ENCODE assay signal across 19 cellular contexts in the genomic region with DNA sequence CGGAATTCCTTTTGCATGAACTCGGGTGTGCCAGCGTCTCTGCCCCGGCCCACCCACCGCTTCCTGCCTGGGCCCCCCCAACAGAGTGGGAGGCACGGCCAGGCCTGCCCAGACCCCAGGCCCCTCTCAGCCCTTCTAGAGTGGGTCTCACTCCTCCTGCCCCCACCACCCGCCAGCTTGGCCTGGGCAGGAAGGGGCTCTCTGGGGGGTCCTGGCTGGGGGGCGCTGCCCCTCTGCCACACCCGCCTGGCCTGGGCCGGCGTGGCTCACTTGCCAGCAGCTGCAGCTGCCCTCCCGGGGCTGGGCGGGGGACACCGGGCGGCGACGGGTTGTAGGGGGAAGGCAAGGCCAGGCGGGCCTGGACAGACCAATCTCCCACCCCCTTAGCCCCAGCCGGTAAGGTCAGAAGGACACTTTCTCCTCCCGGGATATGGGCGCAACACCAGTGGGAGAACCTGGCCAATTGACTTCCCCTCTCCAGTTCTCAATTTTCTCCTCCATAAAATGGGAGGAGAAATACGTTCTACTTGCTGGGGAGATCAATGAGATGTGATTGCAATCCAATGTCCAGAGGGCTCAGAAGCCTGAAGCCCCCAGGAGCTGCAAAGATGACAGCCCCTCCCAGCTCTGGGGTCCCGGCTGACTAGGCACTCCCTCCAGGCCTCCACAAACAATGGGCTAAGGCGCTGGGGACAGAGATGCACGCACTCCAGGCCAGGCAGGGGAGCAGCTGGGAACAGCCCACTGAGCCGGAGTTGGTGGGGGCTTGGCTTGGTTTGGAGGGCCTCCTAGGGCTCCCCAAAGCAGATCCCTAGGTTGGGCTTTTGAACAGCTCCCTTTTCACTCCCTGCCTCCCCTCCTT. TPM values are rescaled to one million over a fixed set of nuclear protein-coding genes. Genes with fewer than 3 reads are reported as not detected.
A peak's percentile ranks its signal among the peaks of the same experiment; 100 is the strongest.
DNase-seq lines count a peak whose midpoint lies in the region; ATAC-seq and TF ChIP-seq lines count a peak whose summit lies in the region.
"Had no signal": no experiment of that assay in that cellular context is flagged by ENCODE, and none has a peak within 500 bp of the region (broad histone marks: within the 10 kb centered on the region; RNA-seq: fewer than 3 reads in every experiment).

No MANE protein-coding gene starts in this region.

- no peak overlapping the region for H3K27ac ChIP-seq in sigmoid colon
- H3K27ac ChIP-seq: SJSA1 had no signal

- TF ChIP-seq EP300 in Ishikawa (IDR thresholded peaks at IDR 0.05; ENCODE audit: borderline replicate concordance): no peak
- TF ChIP-seq EP300 in sigmoid colon (IDR thresholded peaks at IDR 0.05): no peak

- H3K27ac Mint-ChIP-seq in nephron: no peak overlapping the region

- H3K4me3 ChIP-seq in sigmoid colon: peak overlapping the region in 1 of 4 donors; percentile 2
- H3K4me3 ChIP-seq: SJSA1 had no signal

- H3K9me3 ChIP-seq in sigmoid colon: no peaks in the 10 kb centered on the region
- H3K9me3 ChIP-seq: heart right ventricle, SJSA1 had no signal

- TF ChIP-seq CTCF in nephron (IDR thresholded peaks at IDR 0.05; ENCODE audit: unreplicated experiment in 3 of 3) (no peak), sigmoid colon (IDR thresholded peaks at IDR 0.05) (no peak)

- H3K4me1 ChIP-seq in sigmoid colon: peaks cover 0 to 34% (median 29%) of the 10 kb centered on the region in 4 donors

- no peak for TF ChIP-seq POLR2A in sigmoid colon (IDR thresholded peaks at IDR 0.05)

- WGBS in sigmoid colon, 2 donors: 10 to 12% methylated on average over 26 of the region's 26 CpGs

- no peaks in the 10 kb centered on the region for H3K36me3 ChIP-seq in sigmoid colon
- H3K36me3 ChIP-seq: heart right ventricle, SJSA1 had no signal

- H3K27me3 ChIP-seq in sigmoid colon: peaks cover 48 to 96% (median 76%) of the 10 kb centered on the region in 3 donors

- DNase-seq in GM03348 (ENCODE audit: low spot score): peak; percentile 9
- DNase-seq in Right ventricle myocardium superior: no peak
- DNase-seq in sigmoid colon: no peak
- DNase-seq in NCI-H2196 treated with DMSO at 0.1 percent for 48 hours (lab: John Stamatoyannopoulos, UW; ENCODE audit: unreplicated experiment): no peak
- no peak for DNase-seq in activated CD4-positive, alpha-beta T cell treated with anti-CD3 and anti-CD28 coated beads for 48 hours
- DNase-seq: activated effector memory CD4-positive, alpha-beta T cell treated with Interleukin-2 at 50 U/mL for 16 hours; central memory CD4-positive, alpha-beta T cell; effector CD8-positive, alpha-beta T cell; heart right ventricle; kidney glomerular epithelial cell; NCI-H1105; stimulated activated naive CD4-positive, alpha-beta T cell treated with Interleukin-2 at 50 U/mL for 16 hours; T-helper 9 cell had no signal

- intact Hi-C loops in Right ventricle myocardium superior (cut with DNase I): no loop called here
- intact Hi-C loops in sigmoid colon (cut with DNase I): no loop called here

- TF ChIP-seq RAD21 in Ishikawa (IDR thresholded peaks at IDR 0.05; ENCODE audit: low read depth): no peak

- H3K27me3 Mint-ChIP-seq in nephron (ENCODE audit: low read depth): peaks cover 85% of the 10 kb centered on the region

- H3K4me1 Mint-ChIP-seq in nephron: peaks cover 20% of the 10 kb centered on the region

- H3K4me3 Mint-ChIP-seq in nephron: peak overlapping the region in 2 of 3 experiments; percentile 28 to 69

- ATAC-seq in Right ventricle myocardium superior (ENCODE audit: poor library complexity): peak; percentile 22
- ATAC-seq in GM21529 (IDR thresholded peaks at IDR 0.05; ENCODE audit: unreplicated experiment): no peak
- ATAC-seq: activated CD4-positive, CD25-positive, alpha-beta regulatory T cell treated with anti-CD3 and anti-CD28 coated beads, Interleukin-2, amount 50 U/mL, for 24 hours had no signal

- H3K9me3 Mint-ChIP-seq in nephron: no peaks in the 10 kb centered on the region

- H3K36me3 Mint-ChIP-seq in nephron (ENCODE audit: low read depth): no peaks in the 10 kb centered on the region
- H3K36me3 Mint-ChIP-seq: CD4-positive, alpha-beta memory T cell had no signal

TF ChIP-seq in Ishikawa, 13 proteins besides CTCF, POLR2A, EP300 and RAD21:
- no peak for TF ChIP-seq CREB1 (IDR thresholded peaks at IDR 0.05; ENCODE audit: low read depth)
- TF ChIP-seq ZBTB7A (IDR thresholded peaks at IDR 0.05; ENCODE audit: low read depth): peak; percentile 38; the same call in 1 of the 2 replicates
TF ChIP-seq in Ishikawa: peak in this region for 1.

RNA-seq across cellular contexts. Expression of gene CRLF1, which starts 2.4 kb away (rescaled TPM):
- total RNA-seq in Right ventricle myocardium superior (20.6 TPM), sigmoid colon (10 to 100 TPM in 2 of 4 donors, 1 to 10 TPM in 1, under 1 TPM in 1; 0.82 to 28.8 (median 17.0) TPM)
- 1 to 10 TPM in 1 of 3 donors, under 1 TPM in 1, not detected in 1; 0.60 to 6.8 TPM for polyA plus RNA-seq in sigmoid colon
- total RNA-seq: CD4-positive, alpha-beta memory T cell had no signal

RNA-seq across cellular contexts. Expression of gene TMEM59L, which starts 8.5 kb away (rescaled TPM):
- total RNA-seq in Right ventricle myocardium superior (1.6 TPM), sigmoid colon (1 to 10 TPM in 3 of 4 donors, under 1 TPM in 1; 0.82 to 6.4 (median 4.1) TPM)
- 1 to 10 TPM in 1 of 3 donors, not detected in 2; 5.0 TPM for polyA plus RNA-seq in sigmoid colon
- total RNA-seq: CD4-positive, alpha-beta memory T cell; SJSA1 had no signal
- polyA plus RNA-seq: CD4-positive, alpha-beta memory T cell had no signal

RNA-seq across cellular contexts. Expression of gene REX1BD, which starts 15.6 kb away (rescaled TPM):
- total RNA-seq in Right ventricle myocardium superior: 94.8 TPM
- 100 to 1,000 TPM in 1 of 4 donors, 10 to 100 TPM in 3; 70.3 to 101 (median 85.6) TPM for total RNA-seq in sigmoid colon
- 10 to 100 TPM; 40.5 to 79.1 (median 63.1) TPM for polyA plus RNA-seq in sigmoid colon

RNA-seq across cellular contexts. Expression of gene UBA52, which starts 32.5 kb away (rescaled TPM):
- 684 TPM for total RNA-seq in Right ventricle myocardium superior
- 1,000 to 10,000 TPM in 1 of 4 donors, 100 to 1,000 TPM in 3; 450 to 1,088 (median 720) TPM for total RNA-seq in sigmoid colon
- polyA plus RNA-seq in sigmoid colon: 1,000 to 10,000 TPM; 1,029 to 1,720 (median 1,156) TPM

RNA-seq across cellular contexts. Expression of gene KLHL26, which starts 32.6 kb away (rescaled TPM):
- 4.5 TPM for total RNA-seq in Right ventricle myocardium superior
- 1 to 10 TPM; 3.8 to 8.3 (median 5.9) TPM for total RNA-seq in sigmoid colon
- 1 to 10 TPM; 1.6 to 4.8 (median 1.8) TPM for polyA plus RNA-seq in sigmoid colon
